In the genomic region with DNA sequence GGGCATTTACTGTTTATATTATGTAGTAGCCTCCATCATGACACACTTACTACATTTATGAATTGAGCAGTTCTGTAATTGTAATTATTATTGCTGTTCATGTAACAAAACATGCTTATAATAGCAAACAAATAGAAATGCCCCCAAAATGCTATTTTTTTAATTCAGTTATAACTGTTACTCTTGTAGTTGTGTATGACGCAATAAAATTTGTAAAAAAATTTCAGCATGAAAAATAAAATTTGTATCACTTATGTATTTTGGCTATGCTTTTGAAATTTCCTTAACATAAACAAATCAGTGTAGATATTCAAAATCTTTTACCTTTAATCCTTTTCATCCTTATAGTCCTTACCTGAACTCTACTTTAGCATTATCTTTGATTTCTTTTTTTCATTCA, we compare ENCODE assay signal across 8 cellular contexts.
"Had no signal": no experiment of that assay in that cellular context is flagged by ENCODE, and none has a peak within 500 bp of the region (broad histone marks: within the 10 kb centered on the region; RNA-seq: fewer than 3 reads in every experiment).

No MANE protein-coding gene starts in this region.

- H3K27ac ChIP-seq: KMS-11 had no signal

- H3K4me2 ChIP-seq: GM23338, KMS-11 had no signal

- H3K27ac Mint-ChIP-seq: GM23338, H9 had no signal

- FAIRE-seq: H1, HTR-8/SVneo had no signal

- DNase-seq: H9, HCEC 1CT, Karpas-422, KBM-7 had no signal

- H3K4me3 Mint-ChIP-seq: GM23338, H9 had no signal

- H3K4me3 ChIP-seq: GM23338 had no signal

- ATAC-seq: GM23338 had no signal

- H3K9ac ChIP-seq: KMS-11 had no signal

- H3K4me1 Mint-ChIP-seq: GM23338, H9 had no signal

- H2AFZ ChIP-seq: GM23338 had no signal
